In the genomic region with DNA sequence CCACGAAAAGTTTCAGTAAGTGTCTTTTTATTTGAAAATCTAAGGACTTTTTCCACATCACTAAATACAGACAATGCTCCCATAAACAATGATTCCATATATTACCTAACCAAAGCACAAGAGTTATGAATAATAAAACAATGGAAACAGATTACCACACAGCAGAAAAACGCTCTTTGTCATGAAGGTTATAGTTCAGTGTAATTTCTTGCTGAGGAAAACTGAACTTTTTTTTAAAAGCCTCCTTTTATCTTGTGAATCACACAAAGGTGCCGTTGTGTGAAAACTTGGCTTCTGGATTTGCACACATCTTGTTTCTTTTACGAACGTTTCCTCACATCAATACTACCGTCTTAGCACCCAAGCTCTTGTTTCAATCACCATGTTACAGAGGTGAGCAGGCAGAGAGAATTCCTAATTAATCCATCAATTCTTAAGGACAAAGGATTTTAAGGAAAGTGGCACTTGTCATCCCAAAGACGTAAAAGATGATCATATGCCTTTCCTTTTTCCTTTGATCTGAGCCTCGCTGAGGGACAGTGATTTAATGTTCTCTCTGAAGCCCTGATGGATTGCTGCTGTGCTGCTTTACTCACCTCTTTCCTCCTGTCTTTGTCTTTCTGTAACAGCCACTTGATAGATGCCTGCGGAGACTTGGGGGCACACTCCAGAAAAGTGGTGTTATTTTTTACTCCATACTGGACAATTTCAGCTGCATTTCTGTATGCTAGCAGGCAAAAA, we compare ENCODE assay signal across 17 cellular contexts.
A peak's percentile ranks its signal among the peaks of the same experiment; 100 is the strongest.
DNase-seq lines count a peak whose midpoint lies in the region; ATAC-seq, FAIRE-seq and TF ChIP-seq lines count a peak whose summit lies in the region.
"Had no signal": no experiment of that assay in that cellular context is flagged by ENCODE, and none has a peak within 500 bp of the region (broad histone marks: within the 10 kb centered on the region; RNA-seq: fewer than 3 reads in every experiment).

No MANE protein-coding gene starts in this region.

- H3K36me3 ChIP-seq in PC-9 (ENCODE audit: low read depth) (no peaks in the 10 kb centered on the region), osteoblast (ENCODE audit: insufficient read depth, low read length) (peaks cover 63% of the 10 kb centered on the region)
- H3K36me3 ChIP-seq: suprapubic skin had no signal

- TF ChIP-seq EP300 in A549 (IDR thresholded peaks at IDR 0.05), result no peak

- ATAC-seq in A549 (no peak), HG02623 (IDR thresholded peaks at IDR 0.05; ENCODE audit: unreplicated experiment) (no peak)
- ATAC-seq: activated CD4-positive, CD25-positive, alpha-beta regulatory T cell treated with anti-CD3 and anti-CD28 coated beads, Interleukin-2, amount 50 U/mL, for 24 hours; gastrocnemius medialis; T-cell had no signal

- H3K4me3 Mint-ChIP-seq in neural crest cell, result peak overlapping the region; percentile 65
- H3K4me3 Mint-ChIP-seq: T-cell had no signal

- no peaks in the 10 kb centered on the region for H3K9me3 Mint-ChIP-seq in neural crest cell

- H3K4me3 ChIP-seq in A549 (no peak overlapping the region), PC-9 (no peak overlapping the region), osteoblast (ENCODE audit: insufficient read depth, low read length) (no peak overlapping the region)
- H3K4me3 ChIP-seq: gastrocnemius medialis, MG63, suprapubic skin had no signal

- no peaks in the 10 kb centered on the region for H3K9me2 ChIP-seq in PC-9 (ENCODE audit: insufficient read depth)

- H3K9me3 ChIP-seq in A549 (no peaks in the 10 kb centered on the region), PC-9 (ENCODE audit: insufficient read depth, low read depth) (no peaks in the 10 kb centered on the region), osteoblast (ENCODE audit: low read depth, low read length) (no peaks in the 10 kb centered on the region)
- H3K9me3 ChIP-seq: Caco-2, gastrocnemius medialis, MG63, suprapubic skin had no signal

- 86% methylated on average over 9 of the region's 9 CpGs for WGBS in A549 (ENCODE audit: missing lambda C conversion rate)

- BruUV-seq in PC-9 (replicated peaks; lab: Mats Ljungman, UMichigan), result no TSS peak

- no peaks in the 10 kb centered on the region for H3K27me3 Mint-ChIP-seq in neural crest cell (ENCODE audit: low read depth)
- H3K27me3 Mint-ChIP-seq: T-cell had no signal

- H3K79me2 ChIP-seq in PC-9 (ENCODE audit: low read depth) (no peaks in the 10 kb centered on the region), osteoblast (ENCODE audit: insufficient read depth, low read length) (no peaks in the 10 kb centered on the region)

- peaks cover 4% of the 10 kb centered on the region for H3K36me3 Mint-ChIP-seq in neural crest cell (ENCODE audit: low read depth)
- H3K36me3 Mint-ChIP-seq: T-cell had no signal

- H3K4me1 Mint-ChIP-seq in neural crest cell, result peaks cover 26% of the 10 kb centered on the region
- H3K4me1 Mint-ChIP-seq: T-cell had no signal

- no peaks in the 10 kb centered on the region for H3K27me3 ChIP-seq in PC-9 (ENCODE audit: insufficient read depth, low read depth)
- H3K27me3 ChIP-seq in osteoblast (ENCODE audit: insufficient read depth, low read length), result no peaks in the 10 kb centered on the region
- H3K27me3 ChIP-seq: gastrocnemius medialis, MG63, suprapubic skin had no signal

- H4K20me1 ChIP-seq in PC-9 (ENCODE audit: insufficient read depth), result no peaks in the 10 kb centered on the region
- no peaks in the 10 kb centered on the region for H4K20me1 ChIP-seq in osteoblast (ENCODE audit: insufficient read depth, low read length)

- CTCF ChIA-PET in A549 (lab: Yijun Ruan, JAX) (interaction anchor here (1.3 to 1.4 kb wide), 2 partner anchors 23 to 39 kb away, joined by 3 to 5 read pairs; no protein-coding TSS in a partner anchor), PC-9 (lab: Charles Lee) (no interaction called here)

- peak overlapping the region in 1 of 2 experiments; percentile 40; a peak in 2 of 6 replicates for H3K27ac ChIP-seq in A549
- no peak overlapping the region for H3K27ac ChIP-seq in PC-9
- H3K27ac ChIP-seq in osteoblast (ENCODE audit: low read depth, low read length), result no peak overlapping the region
- H3K27ac ChIP-seq: gastrocnemius medialis, suprapubic skin had no signal

- H3K4me2 ChIP-seq in A549 (no peak overlapping the region), PC-9 (no peak overlapping the region), osteoblast (ENCODE audit: insufficient read depth, low read length) (no peak overlapping the region)

- intact Hi-C loops in PC-9 (cut with micrococcal nuclease; ENCODE audit: unreplicated experiment), result no loop called here

- TF ChIP-seq POLR2A in A549 (IDR thresholded peaks at IDR 0.05; ENCODE audit: low read length) (no peak), erythroblast (IDR thresholded peaks at IDR 0.05; ENCODE audit: low read length) (no peak)

- 0 out of 2 replicates have a peak overlapping the region, but pooled peaks have one; percentile 32 for H2AFZ ChIP-seq in PC-9
- H2AFZ ChIP-seq in osteoblast (ENCODE audit: low read length), result no peak overlapping the region

- DNase-seq in A549 (ENCODE audit: low read depth in 1 of 2, low spot score in 1 of 2) (no peak), PC-9 (no peak), neural crest cell (ENCODE audit: low read depth, low spot score) (no peak), NCI-H1048 (lab: John Stamatoyannopoulos, UW) (no peak), osteoblast (ENCODE audit: insufficient read length, low spot score, missing footprints) (no peak), erythroblast (lab: John Stamatoyannopoulos, UW) (no peak)
- DNase-seq: activated effector memory CD4-positive, alpha-beta T cell treated with anti-CD3 and anti-CD28 coated beads, Interleukin-2, amount 50 U/mL, for 16 hours; aorta; Caco-2; effector memory CD4-positive, alpha-beta T cell; gastrocnemius medialis; MG63; T-cell had no signal

- no peaks in the 10 kb centered on the region for H3F3A ChIP-seq in PC-9 (ENCODE audit: insufficient read depth, low read depth)

- TF ChIP-seq RAD21 in A549 (conservative IDR thresholded peaks at IDR 0.05 in 1 of 2, IDR thresholded peaks at IDR 0.05 in 1 of 2), result no peak

- peak overlapping the region; percentile 96 for H3K27ac Mint-ChIP-seq in neural crest cell (ENCODE audit: unreplicated experiment)
- H3K27ac Mint-ChIP-seq: T-cell had no signal

- peak; percentile 59 for FAIRE-seq in A549 (lab: Jason Lieb, UNC)
- FAIRE-seq in endometrium (lab: Jason Lieb, UNC), result peak; percentile 54

- no peak for TF ChIP-seq CTCF in A549 (IDR thresholded peaks at IDR 0.05)
- no peak for TF ChIP-seq CTCF in PC-9 (conservative IDR thresholded peaks at IDR 0.05)
- TF ChIP-seq CTCF in neural crest cell (conservative IDR thresholded peaks at IDR 0.05), result no peak
- no peak for TF ChIP-seq CTCF in osteoblast (IDR thresholded peaks at IDR 0.05; ENCODE audit: extremely low read depth, low read depth, low read length)

- POLR2A ChIA-PET in A549 (lab: Yijun Ruan, JAX) (no interaction called here), PC-9 (lab: Charles Lee; ENCODE audit: unreplicated experiment) (interaction anchor here (0.7 kb wide), 1 partner anchor 26 kb away, joined by 3 read pairs; no protein-coding TSS in a partner anchor)

- H3K4me1 ChIP-seq in A549 (peaks cover 34% of the 10 kb centered on the region), PC-9 (replicated peaks; ENCODE audit: insufficient read depth) (no peaks in the 10 kb centered on the region), osteoblast (ENCODE audit: insufficient read depth, low read length) (no peaks in the 10 kb centered on the region)
- H3K4me1 ChIP-seq: Caco-2, gastrocnemius medialis, suprapubic skin had no signal

TF ChIP-seq in A549, 52 proteins besides CTCF, POLR2A, EP300 and RAD21:
- TF ChIP-seq ZFP36 (IDR thresholded peaks at IDR 0.05; ENCODE audit: borderline replicate concordance, partially characterized antibody) (no peak), HOXB5 (CRISPR knock-in tag; IDR thresholded peaks at IDR 0.05) (no peak)
